1 cellular context compared by ENCODE assay signal in genomic region chr21:26032263-26032662, GRCh38.
TF ChIP-seq lines count a peak whose summit lies in the region.

No MANE protein-coding gene starts in this region.

TF ChIP-seq in HCT116, 20 proteins besides CTCF, POLR2A, EP300 and RAD21 (continued from another document):
- TF ChIP-seq ELF1 (IDR thresholded peaks at IDR 0.05; ENCODE audit: borderline replicate concordance, low read depth) (no peak), POLR2AphosphoS5 (IDR thresholded peaks at IDR 0.05; ENCODE audit: low read depth, low read length) (no peak), YY1 (IDR thresholded peaks at IDR 0.05; ENCODE audit: extremely low read depth, insufficient replicate concordance, low read depth, low read length) (no peak), EZH2 (IDR thresholded peaks at IDR 0.05) (no peak)
